Comparison of ENCODE assay signal across 20 cellular contexts in the genomic region with DNA sequence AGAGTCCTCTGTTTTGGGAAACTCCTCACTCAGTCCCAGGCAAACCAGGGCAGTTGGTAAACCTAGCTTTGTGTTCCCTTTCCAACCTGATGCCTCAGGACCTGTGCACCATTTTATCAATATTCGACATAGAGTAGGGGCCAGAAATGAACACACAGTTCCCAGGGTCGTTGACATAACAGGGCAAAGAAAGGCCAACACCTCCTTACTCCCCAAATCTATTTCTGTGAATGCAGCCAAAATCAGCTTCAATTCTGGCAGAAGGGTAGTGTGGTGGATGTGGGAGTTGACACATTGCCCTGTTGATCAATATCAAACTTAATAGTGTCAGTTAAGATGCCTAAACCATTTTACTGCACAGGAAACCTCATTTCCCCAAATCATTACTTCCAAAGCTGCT.
"Had no signal": no experiment of that assay in that cellular context is flagged by ENCODE, and none has a peak within 500 bp of the region (broad histone marks: within the 10 kb centered on the region; RNA-seq: fewer than 3 reads in every experiment).

No MANE protein-coding gene starts in this region.

- H3K9me3 Mint-ChIP-seq: T-cell had no signal

- ATAC-seq: Panc1, PC-3, T-cell had no signal

- H3K27ac Mint-ChIP-seq: T-cell had no signal

- DNase-seq: KBM-7, NCI-H1092, NCI-H1105 treated with DMSO at 0.1 percent for 48 hours, NCI-H1417 treated with DMSO at 0.1 percent for 48 hours, NCI-H146, NCI-H1694 treated with DMSO at 0.1 percent for 48 hours, NCI-H1930, NCI-H2081, NCI-H2107, NCI-H2227 treated with DMSO at 0.1 percent for 48 hours, NCI-H510A, NCI-H524 treated with DMSO at 0.1 percent for 48 hours, NCI-H69, NCI-H774, PC-3, SHP77, SK-N-SH, SW 1271, T-cell had no signal

- H3K4me3 Mint-ChIP-seq: T-cell had no signal

- H3K36me3 Mint-ChIP-seq: T-cell had no signal
